In the genomic region with DNA sequence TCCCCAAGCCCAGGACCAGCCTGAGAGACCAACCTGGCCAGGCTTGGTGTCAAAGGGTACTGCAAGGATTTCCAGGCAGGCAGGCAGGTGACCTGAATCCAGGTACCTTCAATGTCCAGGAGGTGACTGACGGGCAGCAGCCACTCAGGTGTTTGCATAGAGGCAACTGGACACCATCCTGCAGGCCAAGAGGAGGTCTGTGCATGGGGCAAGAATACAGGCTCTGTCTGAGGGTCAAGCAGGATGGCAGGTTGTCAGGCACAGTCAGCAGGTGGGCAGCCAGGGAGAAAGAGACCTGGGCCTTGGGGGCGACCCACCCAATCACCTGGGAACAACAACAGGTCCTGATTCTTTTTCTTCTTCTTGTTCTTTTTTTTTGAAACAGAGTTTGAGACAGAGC, we compare ENCODE assay signal across 21 cellular contexts.
"Had no signal": no experiment of that assay in that cellular context is flagged by ENCODE, and none has a peak within 500 bp of the region (broad histone marks: within the 10 kb centered on the region; RNA-seq: fewer than 3 reads in every experiment).

No MANE protein-coding gene starts in this region.

- H3K27ac ChIP-seq: esophagus muscularis mucosa, lower lobe of right lung, parathyroid adenoma, suprapubic skin, thyroid gland had no signal

- ATAC-seq: left ventricle myocardium superior; lower lobe of right lung; natural killer cell; stimulated activated memory B cell treated with anti-CD40 and anti-IgM and Interleukin-4, amounts not matched to agents 10 μg/mL and 1 μg/mL and 100 μg/mL, for 72 hours had no signal

- H3K9me3 ChIP-seq: esophagus muscularis mucosa, lower lobe of right lung, suprapubic skin, thyroid gland had no signal

- H3K36me3 ChIP-seq: esophagus muscularis mucosa, lower lobe of right lung, suprapubic skin, thyroid gland had no signal

- H3K27ac Mint-ChIP-seq: immature natural killer cell; natural killer cell; progenitor cell of endocrine pancreas; stimulated activated memory B cell treated with anti-CD40 and anti-IgM and Interleukin-4, amounts not matched to agents 10 μg/mL and 1 μg/mL and 100 μg/mL, for 72 hours; stimulated activated naive CD8-positive, alpha-beta T cell treated with anti-CD3 and anti-CD28 coated beads, Interleukin-15, Interleukin-2, amounts not matched to agents 100 ng/mL and 50 ng/mL, for 24 hours had no signal

- H3K4me3 Mint-ChIP-seq: immature natural killer cell; natural killer cell; stimulated activated memory B cell treated with anti-CD40 and anti-IgM and Interleukin-4, amounts not matched to agents 10 μg/mL and 1 μg/mL and 100 μg/mL, for 72 hours; stimulated activated naive CD8-positive, alpha-beta T cell treated with anti-CD3 and anti-CD28 coated beads, Interleukin-15, Interleukin-2, amounts not matched to agents 100 ng/mL and 50 ng/mL, for 24 hours; type B pancreatic cell had no signal

- H3K4me3 ChIP-seq: esophagus muscularis mucosa, lower lobe of right lung, smooth muscle cell, suprapubic skin, thyroid gland had no signal

- H3K36me3 Mint-ChIP-seq: immature natural killer cell; natural killer cell; stimulated activated memory B cell treated with anti-CD40 and anti-IgM and Interleukin-4, amounts not matched to agents 10 μg/mL and 1 μg/mL and 100 μg/mL, for 72 hours; type B pancreatic cell had no signal

- H3K9me3 Mint-ChIP-seq: immature natural killer cell; natural killer cell; stimulated activated memory B cell treated with anti-CD40 and anti-IgM and Interleukin-4, amounts not matched to agents 10 μg/mL and 1 μg/mL and 100 μg/mL, for 72 hours; stimulated activated naive CD8-positive, alpha-beta T cell treated with anti-CD3 and anti-CD28 coated beads, Interleukin-15, Interleukin-2, amounts not matched to agents 100 ng/mL and 50 ng/mL, for 24 hours had no signal

- H3K27me3 ChIP-seq: esophagus muscularis mucosa, suprapubic skin, thyroid gland had no signal

- DNase-seq: cerebellar nuclear complex; effector memory CD4-positive, alpha-beta T cell; foreskin melanocyte; immature natural killer cell; islet precursor cell; kidney glomerular epithelial cell; left ventricle myocardium superior; lower lobe of right lung; natural killer cell; stimulated activated CD4-positive, alpha-beta T cell treated with anti-CD3 and anti-CD28 coated beads, Interleukin-12 subunit alpha, Interleukin-12 subunit beta, amount 100 ng/mL, for 4 hours; stimulated activated CD4-positive, alpha-beta T cell treated with anti-CD3 and anti-CD28 coated beads, Interleukin-1b, Interleukin-23, amount 100 ng/mL, for 48 hours; stimulated activated CD4-positive, alpha-beta T cell treated with anti-CD3 and anti-CD28 coated beads, Interleukin-4, amount 100 ng/mL, for 24 hours; thyroid gland had no signal

- H3K4me1 ChIP-seq: parathyroid adenoma had no signal
